22 cellular contexts compared by ENCODE assay signal in genomic region chr10:21579291-21579690, GRCh38. TPM values are rescaled to one million over a fixed set of nuclear protein-coding genes. Genes with fewer than 3 reads are reported as not detected.
DNase-seq lines count a peak whose midpoint lies in the region; ATAC-seq lines count a peak whose summit lies in the region.
"Had no signal": no experiment of that assay in that cellular context is flagged by ENCODE, and none has a peak within 500 bp of the region (broad histone marks: within the 10 kb centered on the region; RNA-seq: fewer than 3 reads in every experiment).

No MANE protein-coding gene starts in this region.

- no peak for DNase-seq in activated naive CD8-positive, alpha-beta T cell treated with anti-CD3 and anti-CD28 coated beads, Interleukin-2, amount 10 ng/mL, durations not matched to agents 7 days and 5 days
- DNase-seq in activated naive CD8-positive, alpha-beta T cell treated with anti-CD3 and anti-CD28 coated beads for 36 hours = no peak
- no peak for DNase-seq in effector memory CD8-positive, alpha-beta T cell
- no peak for DNase-seq in stimulated activated naive B cell treated with anti-CD40 and anti-IgM and Interleukin-4, amounts not matched to agents 10 μg/mL and 1 μg/mL and 100 μg/mL, for 72 hours
- DNase-seq in AG20443 (ENCODE audit: low spot score) (no peak), NCI-H774 (lab: John Stamatoyannopoulos, UW) (no peak)
- DNase-seq: C1 segment of cervical spinal cord; DMS 273 treated with DMSO at 0.1 percent for 48 hours; HCEC 1CT; Karpas-422; MM.1S; NCI-H1105; NCI-H187; NCI-H345; NCI-H526 treated with DMSO at 0.1 percent for 48 hours; NK-92 treated with Interleukin-12 subunit alpha and Interleukin-12 subunit beta, amount 100 ng/mL, for 24 hours; SHP77; SK-N-SH had no signal

- H3K9me3 Mint-ChIP-seq in activated naive CD8-positive, alpha-beta T cell treated with anti-CD3 and anti-CD28 coated beads, Interleukin-2, amount 10 ng/mL, durations not matched to agents 7 days and 5 days = peaks cover 3% of the 10 kb centered on the region
- H3K9me3 Mint-ChIP-seq in activated naive CD8-positive, alpha-beta T cell treated with anti-CD3 and anti-CD28 coated beads for 36 hours = peaks cover 10% of the 10 kb centered on the region
- H3K9me3 Mint-ChIP-seq in effector memory CD8-positive, alpha-beta T cell = peaks cover 0 to 1% of the 10 kb centered on the region in 2 donors
- H3K9me3 Mint-ChIP-seq in stimulated activated naive B cell treated with anti-CD40 and anti-IgM and Interleukin-4, amounts not matched to agents 10 μg/mL and 1 μg/mL and 100 μg/mL, for 72 hours = peaks cover 4 to 6% of the 10 kb centered on the region in 2 donors

- ATAC-seq in activated naive CD8-positive, alpha-beta T cell treated with anti-CD3 and anti-CD28 coated beads, Interleukin-2, amount 10 ng/mL, durations not matched to agents 7 days and 5 days (ENCODE audit: low read depth) = no peak
- ATAC-seq in HG03066 (IDR thresholded peaks at IDR 0.05; ENCODE audit: low read depth, unreplicated experiment) (peak; percentile 42), HG03039 (IDR thresholded peaks at IDR 0.05; ENCODE audit: unreplicated experiment) (no peak)
- no peak for ATAC-seq in effector memory CD8-positive, alpha-beta T cell (replicated peaks)
- peak in 1 of 2 donors; percentile 32 for ATAC-seq in stimulated activated naive B cell treated with anti-CD40 and anti-IgM and Interleukin-4, amounts not matched to agents 10 μg/mL and 1 μg/mL and 100 μg/mL, for 72 hours (replicated peaks)
- ATAC-seq: A549 had no signal

- H3K27me3 Mint-ChIP-seq in activated naive CD8-positive, alpha-beta T cell treated with anti-CD3 and anti-CD28 coated beads, Interleukin-2, amount 10 ng/mL, durations not matched to agents 7 days and 5 days = no peaks in the 10 kb centered on the region
- no peaks in the 10 kb centered on the region for H3K27me3 Mint-ChIP-seq in activated naive CD8-positive, alpha-beta T cell treated with anti-CD3 and anti-CD28 coated beads for 36 hours
- no peaks in the 10 kb centered on the region for H3K27me3 Mint-ChIP-seq in effector memory CD8-positive, alpha-beta T cell
- no peaks in the 10 kb centered on the region for H3K27me3 Mint-ChIP-seq in stimulated activated naive B cell treated with anti-CD40 and anti-IgM and Interleukin-4, amounts not matched to agents 10 μg/mL and 1 μg/mL and 100 μg/mL, for 72 hours

- peak overlapping the region; percentile 9 for H3K27ac Mint-ChIP-seq in activated naive CD8-positive, alpha-beta T cell treated with anti-CD3 and anti-CD28 coated beads, Interleukin-2, amount 10 ng/mL, durations not matched to agents 7 days and 5 days
- H3K27ac Mint-ChIP-seq in activated naive CD8-positive, alpha-beta T cell treated with anti-CD3 and anti-CD28 coated beads for 36 hours = no peak overlapping the region
- peak overlapping the region; percentile 48 to 80 for H3K27ac Mint-ChIP-seq in effector memory CD8-positive, alpha-beta T cell
- H3K27ac Mint-ChIP-seq in stimulated activated naive B cell treated with anti-CD40 and anti-IgM and Interleukin-4, amounts not matched to agents 10 μg/mL and 1 μg/mL and 100 μg/mL, for 72 hours = peak overlapping the region; percentile 20

- peaks cover 13% of the 10 kb centered on the region for H3K4me1 Mint-ChIP-seq in activated naive CD8-positive, alpha-beta T cell treated with anti-CD3 and anti-CD28 coated beads, Interleukin-2, amount 10 ng/mL, durations not matched to agents 7 days and 5 days
- H3K4me1 Mint-ChIP-seq in activated naive CD8-positive, alpha-beta T cell treated with anti-CD3 and anti-CD28 coated beads for 36 hours = peaks cover 26% of the 10 kb centered on the region
- peaks cover 23 to 38% of the 10 kb centered on the region in 2 donors for H3K4me1 Mint-ChIP-seq in effector memory CD8-positive, alpha-beta T cell (ENCODE audit: low read depth in 2 of 2)
- peaks cover 13 to 33% of the 10 kb centered on the region in 2 donors for H3K4me1 Mint-ChIP-seq in stimulated activated naive B cell treated with anti-CD40 and anti-IgM and Interleukin-4, amounts not matched to agents 10 μg/mL and 1 μg/mL and 100 μg/mL, for 72 hours

- POLR2A ChIA-PET in activated naive CD8-positive, alpha-beta T cell treated with anti-CD3 and anti-CD28 coated beads, Interleukin-2, amount 10 ng/mL, durations not matched to agents 7 days and 5 days (lab: Charles Lee) = interaction anchor here (0.5 kb wide), 1 partner anchor 274 kb away, joined by 3 read pairs; no protein-coding TSS in a partner anchor

- H3K4me3 Mint-ChIP-seq in activated naive CD8-positive, alpha-beta T cell treated with anti-CD3 and anti-CD28 coated beads, Interleukin-2, amount 10 ng/mL, durations not matched to agents 7 days and 5 days = no peak overlapping the region
- no peak overlapping the region for H3K4me3 Mint-ChIP-seq in activated naive CD8-positive, alpha-beta T cell treated with anti-CD3 and anti-CD28 coated beads for 36 hours
- no peak overlapping the region for H3K4me3 Mint-ChIP-seq in effector memory CD8-positive, alpha-beta T cell
- peak overlapping the region in 1 of 2 donors; percentile 15 for H3K4me3 Mint-ChIP-seq in stimulated activated naive B cell treated with anti-CD40 and anti-IgM and Interleukin-4, amounts not matched to agents 10 μg/mL and 1 μg/mL and 100 μg/mL, for 72 hours

- peaks cover 39% of the 10 kb centered on the region for H3K36me3 Mint-ChIP-seq in activated naive CD8-positive, alpha-beta T cell treated with anti-CD3 and anti-CD28 coated beads, Interleukin-2, amount 10 ng/mL, durations not matched to agents 7 days and 5 days
- H3K36me3 Mint-ChIP-seq in activated naive CD8-positive, alpha-beta T cell treated with anti-CD3 and anti-CD28 coated beads for 36 hours = peaks cover 43% of the 10 kb centered on the region
- peaks cover 32% of the 10 kb centered on the region for H3K36me3 Mint-ChIP-seq in effector memory CD8-positive, alpha-beta T cell (ENCODE audit: insufficient read depth)
- H3K36me3 Mint-ChIP-seq in stimulated activated naive B cell treated with anti-CD40 and anti-IgM and Interleukin-4, amounts not matched to agents 10 μg/mL and 1 μg/mL and 100 μg/mL, for 72 hours = peaks cover 29 to 43% of the 10 kb centered on the region in 2 donors

RNA-seq across cellular contexts. Expression of gene MLLT10, which starts 45.3 kb away (rescaled TPM):
- total RNA-seq in activated naive CD8-positive, alpha-beta T cell treated with anti-CD3 and anti-CD28 coated beads, Interleukin-2, amount 10 ng/mL, durations not matched to agents 7 days and 5 days = 10 to 100 TPM; 50.0 to 58.0 TPM
- 10 to 100 TPM; 33.9 to 36.2 TPM for total RNA-seq in activated naive CD8-positive, alpha-beta T cell treated with anti-CD3 and anti-CD28 coated beads for 36 hours

RNA-seq across cellular contexts. Expression of gene SKIDA1, which starts 53.8 kb away (rescaled TPM):
- total RNA-seq in activated naive CD8-positive, alpha-beta T cell treated with anti-CD3 and anti-CD28 coated beads, Interleukin-2, amount 10 ng/mL, durations not matched to agents 7 days and 5 days = under 1 TPM; 0.09 to 0.58 TPM
- total RNA-seq in activated naive CD8-positive, alpha-beta T cell treated with anti-CD3 and anti-CD28 coated beads for 36 hours = under 1 TPM in 1 of 2 experiments, not detected in 1; 0.54 TPM
- total RNA-seq: OCI-LY7 had no signal
